In the genomic region with DNA sequence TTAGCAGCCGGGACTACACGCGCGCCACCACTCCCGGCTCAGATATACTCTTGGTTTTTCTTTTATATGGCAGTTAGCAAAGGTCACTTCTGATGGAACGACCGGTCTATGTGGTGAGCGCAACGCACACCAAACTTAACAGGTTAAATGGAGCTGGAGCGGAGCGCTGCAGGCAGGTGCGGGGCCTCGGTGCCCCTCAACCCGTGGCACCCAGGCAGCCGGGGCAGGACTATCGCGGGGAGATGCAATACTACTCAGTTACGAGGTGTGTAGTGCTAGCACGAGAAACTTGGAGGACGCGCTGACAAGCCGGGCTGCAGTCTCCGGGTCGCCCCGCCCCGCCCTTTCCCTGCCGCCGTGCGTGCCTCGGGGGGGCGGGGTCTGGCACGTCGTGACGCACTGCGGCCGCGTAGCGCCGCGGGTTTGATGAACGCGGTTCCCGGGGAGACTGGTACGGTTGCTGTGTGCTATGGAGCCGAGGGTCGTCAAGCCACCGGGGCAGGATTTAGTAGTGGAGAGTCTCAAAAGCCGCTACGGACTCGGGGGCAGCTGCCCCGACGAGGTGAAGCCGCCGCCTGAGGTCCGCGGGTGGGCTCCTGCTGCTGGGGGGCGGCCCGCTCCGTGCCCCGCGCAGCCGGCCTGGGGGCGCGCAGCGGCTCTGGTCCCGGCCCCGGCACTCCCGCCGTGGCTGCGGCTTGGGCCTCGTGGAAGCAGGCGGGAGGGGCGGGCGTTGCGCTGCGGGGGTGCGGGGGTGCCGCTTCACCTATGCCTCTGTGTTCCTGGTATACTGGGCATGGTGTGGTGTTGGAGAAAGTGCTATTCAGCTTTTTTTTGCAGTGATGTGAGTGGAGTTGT, we compare ENCODE assay signal across 8 cellular contexts. TPM values are rescaled to one million over a fixed set of nuclear protein-coding genes. Genes with fewer than 3 reads are reported as not detected.
DNase-seq lines count a peak whose midpoint lies in the region; ATAC-seq and TF ChIP-seq lines count a peak whose summit lies in the region.

CCDC138 (plus strand) TSS at position 418 of the 855 bp plus-strand sequence; CDS start at position 470, 52 bp downstream.

- no peaks in the 10 kb centered on the region for H3K27me3 Mint-ChIP-seq in activated naive CD4-positive, alpha-beta T cell treated with anti-CD3 and anti-CD28 coated beads, Interleukin-2, amount 10 ng/mL, durations not matched to agents 7 days and 5 days
- H3K27me3 Mint-ChIP-seq in glutamatergic neuron (ENCODE audit: unreplicated experiment): peaks cover 3% of the 10 kb centered on the region

- peak within 1 kb of the TSS; percentile 95 for H3K27ac Mint-ChIP-seq in activated naive CD4-positive, alpha-beta T cell treated with anti-CD3 and anti-CD28 coated beads, Interleukin-2, amount 10 ng/mL, durations not matched to agents 7 days and 5 days
- peak within 1 kb of the TSS; percentile 89 for H3K27ac Mint-ChIP-seq in glutamatergic neuron (ENCODE audit: unreplicated experiment)

- H3K4me3 Mint-ChIP-seq in activated naive CD4-positive, alpha-beta T cell treated with anti-CD3 and anti-CD28 coated beads, Interleukin-2, amount 10 ng/mL, durations not matched to agents 7 days and 5 days: peak within 1 kb of the TSS; percentile 85
- H3K4me3 Mint-ChIP-seq in glutamatergic neuron (ENCODE audit: unreplicated experiment): peak within 1 kb of the TSS; percentile 99

- H3K4me1 ChIP-seq in SK-N-SH (ENCODE audit: control insufficient read depth in 1 of 2, insufficient read depth in 2 of 2, low read depth in 1 of 2, low read length in 1 of 2) (peaks cover 0 to 3% of the 10 kb centered on the region in 2 experiments; a peak in 2 of 4 replicates), osteoblast (ENCODE audit: insufficient read depth, low read length) (peaks cover 10% of the 10 kb centered on the region), thoracic aorta (ENCODE audit: control insufficient read depth in 1 of 2, low read depth in 2 of 2) (peaks cover 5 to 9% of the 10 kb centered on the region in 2 donors)

- H3K79me2 ChIP-seq in SK-N-SH (ENCODE audit: insufficient read depth) (peaks cover 20% of the 10 kb centered on the region), osteoblast (ENCODE audit: insufficient read depth, low read length) (peaks cover 5% of the 10 kb centered on the region)

- DNase-seq in GM06990 (ENCODE audit: extremely low read depth, insufficient read length): peak; percentile 93
- DNase-seq in HFF-Myc (ENCODE audit: extremely low read depth, low read depth): peak; percentile 39
- DNase-seq in MV-4-11 (lab: John Stamatoyannopoulos, UW): peak; percentile 78
- DNase-seq in SK-N-SH: peak; percentile 96
- DNase-seq in activated naive CD4-positive, alpha-beta T cell treated with anti-CD3 and anti-CD28 coated beads, Interleukin-2, amount 10 ng/mL, durations not matched to agents 7 days and 5 days: peak; percentile 94
- peak; percentile 97 for DNase-seq in glutamatergic neuron
- DNase-seq in osteoblast (ENCODE audit: insufficient read length, low spot score, missing footprints): peak; percentile 98
- DNase-seq in thoracic aorta (ENCODE audit: low spot score): peak; percentile 24

- H3K4me2 ChIP-seq in SK-N-SH (peak within 1 kb of the TSS; percentile 92), osteoblast (ENCODE audit: insufficient read depth, low read length) (peak within 1 kb of the TSS; percentile 96)

- no peaks in the 10 kb centered on the region for H3K9me3 ChIP-seq in SK-N-SH
- H3K9me3 ChIP-seq in osteoblast (ENCODE audit: low read depth, low read length): no peaks in the 10 kb centered on the region
- no peaks in the 10 kb centered on the region for H3K9me3 ChIP-seq in thoracic aorta

- peaks cover 34% of the 10 kb centered on the region for H3F3A ChIP-seq in SK-N-SH (replicated peaks; ENCODE audit: insufficient read depth)

- H3K36me3 ChIP-seq in GM06990 (ENCODE audit: control insufficient read depth, insufficient read depth, low read length): peaks cover 4% of the 10 kb centered on the region; the same call in 1 of the 2 replicates
- H3K36me3 ChIP-seq in SK-N-SH (replicated peaks in 1 of 2; ENCODE audit: control insufficient read depth in 1 of 2, insufficient read depth in 2 of 2, low read length in 1 of 2): peaks cover 43 to 45% of the 10 kb centered on the region in 2 experiments
- peaks cover 26% of the 10 kb centered on the region for H3K36me3 ChIP-seq in osteoblast (ENCODE audit: insufficient read depth, low read length)
- H3K36me3 ChIP-seq in thoracic aorta: peaks cover 12% of the 10 kb centered on the region

- no peak for TF ChIP-seq EP300 in SK-N-SH (IDR thresholded peaks at IDR 0.05; ENCODE audit: borderline replicate concordance in 1 of 2, low read depth in 1 of 2, low read length in 1 of 2)

- TF ChIP-seq CTCF in GM06990 (IDR thresholded peaks at IDR 0.05; ENCODE audit: insufficient read depth, low read length, poor library complexity, severe bottlenecking): no peak
- no peak for TF ChIP-seq CTCF in HFF-Myc (IDR thresholded peaks at IDR 0.05; ENCODE audit: low read depth, low read length, missing control alignments)
- TF ChIP-seq CTCF in SK-N-SH (IDR thresholded peaks at IDR 0.05): no peak
- no peak for TF ChIP-seq CTCF in glutamatergic neuron (IDR thresholded peaks at IDR 0.05; ENCODE audit: partially characterized antibody, unreplicated experiment)
- TF ChIP-seq CTCF in osteoblast (IDR thresholded peaks at IDR 0.05; ENCODE audit: extremely low read depth, low read depth, low read length): no peak
- TF ChIP-seq CTCF in thoracic aorta (IDR thresholded peaks at IDR 0.05): no peak

- H3K4me3 ChIP-seq in GM06990 (replicated peaks; ENCODE audit: low read depth, low read length) (peak within 1 kb of the TSS; percentile 79), HFF-Myc (replicated peaks; ENCODE audit: low read depth, low read length) (peak within 1 kb of the TSS; percentile 66), SK-N-SH (ENCODE audit: low read depth in 2 of 2, low read length in 1 of 2) (peak within 1 kb of the TSS; percentile 80 to 88), osteoblast (ENCODE audit: insufficient read depth, low read length) (peak within 1 kb of the TSS; percentile 88), thoracic aorta (peak within 1 kb of the TSS; percentile 71)

- H3K36me3 Mint-ChIP-seq in activated naive CD4-positive, alpha-beta T cell treated with anti-CD3 and anti-CD28 coated beads, Interleukin-2, amount 10 ng/mL, durations not matched to agents 7 days and 5 days: peaks cover 30% of the 10 kb centered on the region
- no peaks in the 10 kb centered on the region for H3K36me3 Mint-ChIP-seq in glutamatergic neuron (ENCODE audit: unreplicated experiment)

- TF ChIP-seq RAD21 in SK-N-SH (IDR thresholded peaks at IDR 0.05; ENCODE audit: low read length): no peak

- POLR2A ChIA-PET in SK-N-SH (lab: Yijun Ruan, JAX): no interaction called here

- peak; percentile 91 for ATAC-seq in thoracic aorta (ENCODE audit: insufficient number of reproducible peaks, low FRiP score, low read depth)

- no peaks in the 10 kb centered on the region for H3K9me3 Mint-ChIP-seq in activated naive CD4-positive, alpha-beta T cell treated with anti-CD3 and anti-CD28 coated beads, Interleukin-2, amount 10 ng/mL, durations not matched to agents 7 days and 5 days
- peaks cover 4% of the 10 kb centered on the region for H3K9me3 Mint-ChIP-seq in glutamatergic neuron (ENCODE audit: unreplicated experiment)

- no peaks in the 10 kb centered on the region for H4K20me1 ChIP-seq in SK-N-SH (ENCODE audit: insufficient read depth)
- H4K20me1 ChIP-seq in osteoblast (ENCODE audit: insufficient read depth, low read length): no peaks in the 10 kb centered on the region

- no peaks in the 10 kb centered on the region for H3K9me2 ChIP-seq in SK-N-SH

- CTCF ChIA-PET in SK-N-SH (lab: Yijun Ruan, JAX): no interaction called here
- CTCF ChIA-PET in activated naive CD4-positive, alpha-beta T cell treated with anti-CD3 and anti-CD28 coated beads, Interleukin-2, amount 10 ng/mL, durations not matched to agents 7 days and 5 days (lab: Charles Lee): no interaction called here

- H2AFZ ChIP-seq in SK-N-SH (ENCODE audit: low read depth): peak within 1 kb of the TSS; percentile 79
- H2AFZ ChIP-seq in osteoblast (ENCODE audit: low read length): peak within 1 kb of the TSS; percentile 74

- H3K27ac ChIP-seq in SK-N-SH (ENCODE audit: low read depth in 2 of 2, low read length in 1 of 2) (peak within 1 kb of the TSS; percentile 39 to 81), osteoblast (ENCODE audit: low read depth, low read length) (peak within 1 kb of the TSS; percentile 73), thoracic aorta (peak within 1 kb of the TSS in 1 of 2 donors; percentile 6)

- under 1% methylated on average over 50 of the region's 78 CpGs for WGBS in SK-N-SH (ENCODE audit: low lambda C conversion rate)

- H3K27me3 ChIP-seq in GM06990 (replicated peaks; ENCODE audit: control insufficient read depth, insufficient read depth, low read length) (no peaks in the 10 kb centered on the region), SK-N-SH (ENCODE audit: insufficient read depth) (no peaks in the 10 kb centered on the region), osteoblast (ENCODE audit: insufficient read depth, low read length) (no peaks in the 10 kb centered on the region), thoracic aorta (replicated peaks; ENCODE audit: insufficient read depth) (no peaks in the 10 kb centered on the region)

- H3K9ac ChIP-seq in SK-N-SH: peak within 1 kb of the TSS; percentile 78

- peaks cover 23% of the 10 kb centered on the region for H3K4me1 Mint-ChIP-seq in activated naive CD4-positive, alpha-beta T cell treated with anti-CD3 and anti-CD28 coated beads, Interleukin-2, amount 10 ng/mL, durations not matched to agents 7 days and 5 days
- H3K4me1 Mint-ChIP-seq in glutamatergic neuron (ENCODE audit: low read depth, unreplicated experiment): peaks cover 10% of the 10 kb centered on the region

TF ChIP-seq in SK-N-SH, 30 proteins besides CTCF, POLR2A, EP300 and RAD21 (continues in another document):
- TF ChIP-seq POLR2AphosphoS5 (IDR thresholded peaks at IDR 0.05; ENCODE audit: low read depth, low read length) (peak; percentile 90), YY1 (IDR thresholded peaks at IDR 0.05; ENCODE audit: low read depth) (no peak), RFX5 (IDR thresholded peaks at IDR 0.05; ENCODE audit: low read length) (no peak), CHD2 (IDR thresholded peaks at IDR 0.05; ENCODE audit: low read length, partially characterized antibody) (no peak), RCOR1 (IDR thresholded peaks at IDR 0.05; ENCODE audit: low read length) (no peak), MAX (IDR thresholded peaks at IDR 0.05; ENCODE audit: low read depth) (peak; percentile 24; the same call in 1 of the 2 replicates), TEAD4 (IDR thresholded peaks at IDR 0.05; ENCODE audit: borderline replicate concordance, insufficient read depth) (no peak), TCF12 (IDR thresholded peaks at IDR 0.05) (no peak)

RNA-seq across cellular contexts. Expression of gene CCDC138, which starts in this region (rescaled TPM):
- 1.2 and 1.4 TPM in 2 replicates for polyA plus RNA-seq in SK-N-SH (2012; rRNA removed)
- polyA plus RNA-seq in SK-N-SH (2012; cell fraction: cytosol; rRNA removed): 1.8 and 1.9 TPM in 2 replicates
- polyA plus RNA-seq in SK-N-SH (2012; cell fraction: nucleus; rRNA removed): 1.7 and 2.5 TPM in 2 replicates
- 12.0 TPM for total RNA-seq in glutamatergic neuron (ENCODE audit: unreplicated experiment)
- 5.1 and 6.5 TPM in 2 replicates for total RNA-seq in osteoblast
- total RNA-seq in thoracic aorta: 1 to 10 TPM; 1.1 to 4.5 TPM

Comparison
In these comparisons a context has a peak if more than half of its experiments do, and no peak if none do; other contexts are left out.
1. DNase-seq: peak in every context shown above with its lines; median percentile 98 in osteoblast; 97 in glutamatergic neuron; 96 in SK-N-SH; 94 in activated naive CD4-positive, alpha-beta T cell treated with anti-CD3 and anti-CD28 coated beads, Interleukin-2, amount 10 ng/mL, durations not matched to agents 7 days and 5 days; 93 in GM06990; 78 in MV-4-11; 39 in HFF-Myc; 24 in thoracic aorta.